27 cellular contexts compared by ENCODE assay signal in the genomic region with DNA sequence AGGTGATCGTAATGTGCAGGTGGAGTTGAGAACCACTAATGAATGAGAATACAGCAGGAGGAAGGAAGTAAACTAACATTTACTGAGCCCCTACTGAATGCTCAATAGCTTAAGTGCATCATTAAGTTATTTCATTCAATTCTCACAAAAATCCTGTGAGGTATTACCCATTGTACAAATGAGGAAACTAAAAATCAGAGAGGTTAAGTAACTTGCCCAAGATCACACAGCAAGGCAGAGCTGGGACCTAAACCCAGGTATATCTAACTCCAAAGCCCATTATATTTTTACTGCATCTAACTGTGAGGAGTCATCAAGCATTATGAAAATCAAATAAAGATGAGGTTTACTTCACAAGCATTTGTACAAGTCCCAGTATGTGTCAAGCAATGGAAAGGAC. TPM values are rescaled to one million over a fixed set of nuclear protein-coding genes. Genes with fewer than 3 reads are reported as not detected.
DNase-seq lines count a peak whose midpoint lies in the region; ATAC-seq, FAIRE-seq and TF ChIP-seq lines count a peak whose summit lies in the region.
"Had no signal": no experiment of that assay in that cellular context is flagged by ENCODE, and none has a peak within 500 bp of the region (broad histone marks: within the 10 kb centered on the region; RNA-seq: fewer than 3 reads in every experiment).

No MANE protein-coding gene starts in this region.

- intact Hi-C loops in HepG2 (cut with micrococcal nuclease; ENCODE audit: unreplicated experiment) = no loop called here
- intact Hi-C loops in right lobe of liver (cut with DNase I) = no loop called here
- intact Hi-C loops in K562 (cut with micrococcal nuclease) = no loop called here

- TF ChIP-seq EP300 in HepG2 (IDR thresholded peaks at IDR 0.05; ENCODE audit: low read depth in 2 of 2, low read length in 2 of 2) (no peak), HepG2 (CRISPR knock-in tag; IDR thresholded peaks at IDR 0.05; ENCODE audit: borderline replicate concordance) (no peak), K562 (IDR thresholded peaks at IDR 0.05; ENCODE audit: low read length) (no peak)

- H3K27ac ChIP-seq in HepG2 (ENCODE audit: extremely low read length, insufficient read depth, low read length) (no peak overlapping the region), right lobe of liver (no peak overlapping the region), K562 (ENCODE audit: extremely low read depth, low read depth, low read length) (no peak overlapping the region), osteoblast (ENCODE audit: low read depth, low read length) (no peak overlapping the region)
- H3K27ac ChIP-seq: A549; BLaER1 treated with 17β-estradiol and CSF1 and Interleukin-3, amounts not matched to agents 10 nM and 100 nM; GM23248 had no signal

- H3K27me3 ChIP-seq in HepG2 (ENCODE audit: control insufficient read depth in 1 of 2, insufficient read depth in 2 of 2, low read length in 2 of 2) (peaks cover 4 to 49% of the 10 kb centered on the region in 2 experiments; a peak in 3 of 5 replicates), right lobe of liver (no peaks in the 10 kb centered on the region), K562 (ENCODE audit: control insufficient read depth in 2 of 2, insufficient read depth in 2 of 2, low read length in 2 of 2) (peaks cover 14 to 36% of the 10 kb centered on the region in 2 experiments), osteoblast (ENCODE audit: insufficient read depth, low read length) (peaks cover 16% of the 10 kb centered on the region)
- H3K27me3 ChIP-seq: BE2C; BLaER1 treated with 17β-estradiol and CSF1 and Interleukin-3, amounts not matched to agents 10 nM and 100 nM had no signal

- 84% methylated on average over 1 of the region's 1 CpG for WGBS in HepG2 (ENCODE audit: low lambda C conversion rate)
- WGBS in right lobe of liver (ENCODE audit: insufficient coverage, low coverage, low lambda C conversion rate, missing lambda C conversion rate) = 45% methylated on average over 1 of the region's 1 CpG
- 27% methylated on average over 1 of the region's 1 CpG for WGBS in K562 (ENCODE audit: insufficient coverage, low coverage, missing lambda C conversion rate)

- peak overlapping the region; percentile 78 for H3K27ac Mint-ChIP-seq in endothelial cell (ENCODE audit: unreplicated experiment)
- no peak overlapping the region for H3K27ac Mint-ChIP-seq in progenitor cell of endocrine pancreas
- H3K27ac Mint-ChIP-seq: CD14-positive monocyte; CD4-positive, alpha-beta T cell had no signal

- H2AFZ ChIP-seq in HepG2 (ENCODE audit: low read length) (no peak overlapping the region), K562 (ENCODE audit: low read depth, low read length) (no peak overlapping the region), osteoblast (ENCODE audit: low read length) (no peak overlapping the region)
- H2AFZ ChIP-seq: GM23248 had no signal

- H3K4me3 ChIP-seq in HepG2 (replicated peaks in 1 of 3; ENCODE audit: insufficient read depth in 1 of 3, low read depth in 2 of 3, low read length in 3 of 3) = no peak overlapping the region
- H3K4me3 ChIP-seq in right lobe of liver = no peak overlapping the region
- no peak overlapping the region for H3K4me3 ChIP-seq in K562
- no peak overlapping the region for H3K4me3 ChIP-seq in osteoblast (ENCODE audit: insufficient read depth, low read length)
- H3K4me3 ChIP-seq: A549; BLaER1 treated with 17β-estradiol and CSF1 and Interleukin-3, amounts not matched to agents 10 nM and 100 nM; GM12878; GM23248; HAP-1 had no signal

- H3K79me2 ChIP-seq in HepG2 (ENCODE audit: insufficient read depth, low read length) (no peaks in the 10 kb centered on the region), K562 (ENCODE audit: control insufficient read depth, insufficient read depth, low read length) (no peaks in the 10 kb centered on the region), osteoblast (ENCODE audit: insufficient read depth, low read length) (no peaks in the 10 kb centered on the region)

- no peaks in the 10 kb centered on the region for H3K9me1 ChIP-seq in K562 (ENCODE audit: control insufficient read depth, insufficient read depth, low read length)

- peaks cover 7% of the 10 kb centered on the region for H3K27me3 Mint-ChIP-seq in endothelial cell (ENCODE audit: unreplicated experiment)
- peaks cover 31% of the 10 kb centered on the region for H3K27me3 Mint-ChIP-seq in progenitor cell of endocrine pancreas

- no peak for TF ChIP-seq RAD21 in HepG2 (CRISPR knock-in tag; IDR thresholded peaks at IDR 0.05)
- no peak for TF ChIP-seq RAD21 in K562 (CRISPR knock-in tag; conservative IDR thresholded peaks at IDR 0.05 in 1 of 2, IDR thresholded peaks at IDR 0.05 in 1 of 2)

- no peak overlapping the region for H3K4me3 Mint-ChIP-seq in endothelial cell (ENCODE audit: unreplicated experiment)
- no peak overlapping the region for H3K4me3 Mint-ChIP-seq in progenitor cell of endocrine pancreas (ENCODE audit: low read depth)
- H3K4me3 Mint-ChIP-seq: CD14-positive monocyte; CD4-positive, alpha-beta T cell; CD8-positive, alpha-beta memory T cell had no signal

- no peaks in the 10 kb centered on the region for H3K9me3 Mint-ChIP-seq in endothelial cell (ENCODE audit: unreplicated experiment)
- H3K9me3 Mint-ChIP-seq in progenitor cell of endocrine pancreas (ENCODE audit: low read depth) = no peaks in the 10 kb centered on the region
- H3K9me3 Mint-ChIP-seq: CD4-positive, alpha-beta T cell had no signal

- TF ChIP-seq POLR2A in HepG2 (IDR thresholded peaks at IDR 0.05; ENCODE audit: insufficient read depth in 1 of 2, low read depth in 2 of 2, low read length in 2 of 2) (no peak), right lobe of liver (IDR thresholded peaks at IDR 0.05) (no peak), K562 (conservative IDR thresholded peaks at IDR 0.05) (no peak)

- H3K36me3 ChIP-seq in HepG2 (replicated peaks in 1 of 2; ENCODE audit: control insufficient read depth in 1 of 2, insufficient read depth in 2 of 2, low read length in 2 of 2) = no peaks in the 10 kb centered on the region
- H3K36me3 ChIP-seq in right lobe of liver = no peaks in the 10 kb centered on the region
- H3K36me3 ChIP-seq in K562 (ENCODE audit: control insufficient read depth, insufficient read depth, low read length) = no peaks in the 10 kb centered on the region
- no peaks in the 10 kb centered on the region for H3K36me3 ChIP-seq in osteoblast (ENCODE audit: insufficient read depth, low read length)
- H3K36me3 ChIP-seq: BE2C; BLaER1 treated with 17β-estradiol and CSF1 and Interleukin-3, amounts not matched to agents 10 nM and 100 nM; HAP-1 had no signal

- CTCF ChIA-PET in HepG2 (lab: Yijun Ruan, JAX; ENCODE audit: low intra/inter-chr PET ratio, low total read pairs) = no interaction called here
- CTCF ChIA-PET in K562 (lab: Yijun Ruan, JAX; ENCODE audit: low intra/inter-chr PET ratio) = no interaction called here

- TF ChIP-seq CTCF in HepG2 (CRISPR knock-in tag; IDR thresholded peaks at IDR 0.05) (no peak), right lobe of liver (IDR thresholded peaks at IDR 0.05) (no peak), K562 (IDR thresholded peaks at IDR 0.05 in 2 of 3, conservative IDR thresholded peaks at IDR 0.05 in 1 of 3; ENCODE audit: insufficient read depth in 2 of 3, low read depth in 1 of 3, low read length in 3 of 3) (no peak), endothelial cell (IDR thresholded peaks at IDR 0.05; ENCODE audit: unreplicated experiment) (no peak), osteoblast (IDR thresholded peaks at IDR 0.05; ENCODE audit: extremely low read depth, low read depth, low read length) (no peak), progenitor cell of endocrine pancreas (IDR thresholded peaks at IDR 0.05; ENCODE audit: unreplicated experiment) (no peak)

- H3K4me2 ChIP-seq in HepG2 (ENCODE audit: low read depth, low read length) (no peak overlapping the region), K562 (ENCODE audit: insufficient read depth, low read length) (no peak overlapping the region), osteoblast (ENCODE audit: insufficient read depth, low read length) (no peak overlapping the region)
- H3K4me2 ChIP-seq: A549; BLaER1 treated with 17β-estradiol and CSF1 and Interleukin-3, amounts not matched to agents 10 nM and 100 nM had no signal

- ATAC-seq in HepG2 (no peak), right lobe of liver (no peak), K562 (no peak)
- ATAC-seq: A549, GM12878 had no signal

- POLR2A ChIA-PET in HepG2 (lab: Yijun Ruan, JAX) (no interaction called here), K562 (lab: Yijun Ruan, JAX) (interaction anchor here (0.7 to 0.8 kb wide), 2 partner anchors 72 to 124 kb away, joined by 3 read pairs; no protein-coding TSS in a partner anchor)

- peaks cover 46% of the 10 kb centered on the region for H3K4me1 Mint-ChIP-seq in endothelial cell (ENCODE audit: unreplicated experiment)
- peaks cover 3% of the 10 kb centered on the region for H3K4me1 Mint-ChIP-seq in progenitor cell of endocrine pancreas (ENCODE audit: low read depth)
- H3K4me1 Mint-ChIP-seq: CD14-positive monocyte; CD8-positive, alpha-beta memory T cell had no signal

- BruUV-seq in HepG2 (replicated peaks; lab: Mats Ljungman, UMichigan) (no TSS peak), K562 (replicated peaks; lab: Mats Ljungman, UMichigan) (no TSS peak)

- H3K9me3 ChIP-seq in HepG2 (ENCODE audit: low read length) (no peaks in the 10 kb centered on the region), right lobe of liver (no peaks in the 10 kb centered on the region), K562 (replicated peaks; ENCODE audit: control insufficient read depth, insufficient read depth, low read depth, low read length) (no peaks in the 10 kb centered on the region), osteoblast (ENCODE audit: low read depth, low read length) (no peaks in the 10 kb centered on the region)
- H3K9me3 ChIP-seq: A549; BE2C; BLaER1 treated with 17β-estradiol and CSF1 and Interleukin-3, amounts not matched to agents 10 nM and 100 nM; HAP-1 had no signal

- DNase-seq in HepG2 (ENCODE audit: low spot score) (no peak), right lobe of liver (no peak), K562 (ENCODE audit: extremely low read depth in 1 of 4, low spot score in 3 of 4) (no peak), endothelial cell (ENCODE audit: low spot score) (no peak), osteoblast (ENCODE audit: insufficient read length, low spot score, missing footprints) (peak; percentile 62), RCC 7860 (ENCODE audit: low spot score) (no peak), progenitor cell of endocrine pancreas (ENCODE audit: low spot score, unreplicated experiment) (no peak)
- DNase-seq in stimulated activated CD4-positive, alpha-beta T cell treated with anti-CD3 and anti-CD28 coated beads, Interleukin-4, amount 100 ng/mL, for 24 hours = no peak
- DNase-seq: 8988T; ACHN; AML-193; BE2C; CD4-positive, alpha-beta T cell; CD8-positive, alpha-beta memory T cell; DMS 273 treated with DMSO at 0.1 percent for 48 hours; DMS79; EL; GDM1; GM23248 had no signal

- no peaks in the 10 kb centered on the region for H4K20me1 ChIP-seq in HepG2 (ENCODE audit: insufficient read depth, low read length)
- H4K20me1 ChIP-seq in K562 (replicated peaks; ENCODE audit: control insufficient read depth, insufficient read depth, low read length) = 0 out of 2 replicates have a peak, but pooled peaks cover 3% of the 10 kb centered on the region
- no peaks in the 10 kb centered on the region for H4K20me1 ChIP-seq in osteoblast (ENCODE audit: insufficient read depth, low read length)
- H4K20me1 ChIP-seq: BLaER1 treated with 17β-estradiol and CSF1 and Interleukin-3, amounts not matched to agents 10 nM and 100 nM had no signal

- peaks cover 13% of the 10 kb centered on the region for H3K4me1 ChIP-seq in HepG2 (ENCODE audit: insufficient read depth, low read length)
- no peaks in the 10 kb centered on the region for H3K4me1 ChIP-seq in right lobe of liver
- 0 out of 5 replicates have a peak, but pooled peaks cover 0 to 2% of the 10 kb centered on the region in 2 experiments for H3K4me1 ChIP-seq in K562 (replicated peaks in 1 of 2; ENCODE audit: control insufficient read depth in 2 of 2, insufficient read depth in 2 of 2, low read length in 2 of 2)
- H3K4me1 ChIP-seq in osteoblast (ENCODE audit: insufficient read depth, low read length) = no peaks in the 10 kb centered on the region
- H3K4me1 ChIP-seq: A549, BE2C had no signal

- H3K9ac ChIP-seq in HepG2 (ENCODE audit: insufficient read depth, low read depth, low read length) (no peak overlapping the region), K562 (ENCODE audit: insufficient read depth in 1 of 2, low read depth in 2 of 2, low read length in 2 of 2) (no peak overlapping the region)
- H3K9ac ChIP-seq: BLaER1 treated with 17β-estradiol and CSF1 and Interleukin-3, amounts not matched to agents 10 nM and 100 nM; GM23248 had no signal

- FAIRE-seq in HepG2 (lab: Jason Lieb, UNC) (no peak), K562 (lab: Jason Lieb, UNC) (no peak), RCC 7860 (lab: Jason Lieb, UNC) (no peak)
- FAIRE-seq: A549, D721Med, GM12878, GM19239, H54 had no signal

- H3K36me3 Mint-ChIP-seq in endothelial cell (ENCODE audit: low read depth, unreplicated experiment) (peaks cover 17% of the 10 kb centered on the region), progenitor cell of endocrine pancreas (ENCODE audit: insufficient read depth) (no peaks in the 10 kb centered on the region)
- H3K36me3 Mint-ChIP-seq: CD14-positive monocyte; CD8-positive, alpha-beta memory T cell had no signal

- in situ Hi-C loops in HepG2 (cut with HindIII; ENCODE audit: extremely low pct_ligation_motif_present, low pct_unique_long_range_greater_than_20kb) = no loop called here
- in situ Hi-C loops in K562 (cut with MboI) = no loop called here

RNA-seq across cellular contexts. Expression of a gene that starts 35.3 kb away (rescaled TPM):
- not detected in 2 replicates for total RNA-seq in HepG2 (2016; rRNA removed; fragmentation: Illumina TruSeq; extraction: Trizol)
- total RNA-seq in HepG2 (2016; cell fraction: cytosol; rRNA removed; fragmentation: Illumina TruSeq; extraction: Trizol; ENCODE audit: low read depth) = not detected in 2 replicates
- not detected in 2 replicates for total RNA-seq in HepG2 (2016; cell fraction: insoluble cytoplasmic fraction; rRNA removed; fragmentation: Illumina TruSeq; extraction: Trizol)
- not detected in 2 replicates for total RNA-seq in HepG2 (2016; cell fraction: membrane; rRNA removed; fragmentation: Illumina TruSeq; extraction: Trizol)
- not detected in 2 replicates for total RNA-seq in HepG2 (2016; cell fraction: nucleus; rRNA removed; fragmentation: Illumina TruSeq; extraction: Trizol)
- polyA plus RNA-seq in HepG2 (2011; rRNA removed) = 0.10 and 0.16 TPM in 2 replicates
- 0.15 TPM in 1 of 2 replicates, not detected in the other for polyA plus RNA-seq in HepG2 (2011; cell fraction: cytosol; rRNA removed)
- 0.36 and 0.40 TPM in 2 replicates for polyA plus RNA-seq in HepG2 (2011; cell fraction: nucleus; rRNA removed)
- 0.05 and 0.16 TPM in 2 replicates for polyA plus RNA-seq in HepG2 (2012)
- polyA plus RNA-seq in HepG2 (2016; cell fraction: cytosol; fragmentation: Illumina TruSeq; extraction: Trizol; ENCODE audit: low read depth) = not detected in 2 replicates
- polyA plus RNA-seq in HepG2 (2016; cell fraction: insoluble cytoplasmic fraction; fragmentation: Illumina TruSeq; extraction: Trizol; ENCODE audit: low read depth) = not detected in 2 replicates
- polyA plus RNA-seq in HepG2 (2016; cell fraction: membrane; fragmentation: Illumina TruSeq; extraction: Trizol; ENCODE audit: low read depth) = not detected in 2 replicates
- polyA plus RNA-seq in HepG2 (2016; cell fraction: nucleus; fragmentation: Illumina TruSeq; extraction: Trizol; ENCODE audit: insufficient read depth, low read depth) = not detected in 2 replicates
- polyA minus RNA-seq in HepG2 (2011; rRNA and poly(A)+ RNA removed; ENCODE audit: low replicate concordance) = 0.26 TPM in 1 of 2 replicates, not detected in the other
- polyA minus RNA-seq in HepG2 (2011; cell fraction: cytosol; rRNA and poly(A)+ RNA removed) = not detected in 2 replicates
- not detected in 2 replicates for polyA minus RNA-seq in HepG2 (2011; cell fraction: nucleus; rRNA and poly(A)+ RNA removed)
- under 1 TPM; 0.12 to 0.84 (median 0.23) TPM for total RNA-seq in right lobe of liver
- 1.5 and 2.5 TPM in 2 replicates for total RNA-seq in K562 (2011; cell fraction: chromatin; rRNA removed; ENCODE audit: low replicate concordance)
- total RNA-seq in K562 (2011; cell fraction: nucleolus; rRNA removed) = 0.66 and 1.5 TPM in 2 replicates
- 1.2 and 1.6 TPM in 2 replicates for total RNA-seq in K562 (2011; cell fraction: nucleoplasm; rRNA removed)
- total RNA-seq in K562 (2014; rRNA removed) = 0.18 TPM in 1 of 2 replicates, not detected in the other
- total RNA-seq in K562 (2014; rRNA removed; fragmentation: Illumina TruSeq; extraction: Trizol) = not detected in 2 replicates
- 0.14 TPM in 1 of 2 replicates, not detected in the other for total RNA-seq in K562 (2015; rRNA removed; fragmentation: Illumina TruSeq; extraction: Trizol)
- 0.47 and 0.49 TPM in 2 replicates for total RNA-seq in K562 (2021)
- polyA plus RNA-seq in K562 (2011; rRNA removed) = 0.46 and 0.61 TPM in 2 replicates
- polyA plus RNA-seq in K562 (2011; cell fraction: cytosol; rRNA removed) = 0.19 and 0.31 TPM in 2 replicates
- polyA plus RNA-seq in K562 (2011; cell fraction: nucleus; rRNA removed) = 1.2 and 1.9 TPM in 2 replicates
- 0.33 and 1.8 TPM in 2 replicates for polyA plus RNA-seq in K562 (2012)
- 0.43 TPM in 1 of 2 replicates, not detected in the other for polyA plus RNA-seq in K562 (2014; fragmentation: Illumina TruSeq; extraction: Trizol)
- polyA plus RNA-seq in K562 (2014; fragmentation: Nextera tagmentation; extraction: Ambion mirVana) = 1 to 10 TPM in 1 of 2 experiments, under 1 TPM in 1; 0.21 to 1.0 TPM
- polyA plus RNA-seq in K562 (2014; rRNA removed) = 0.69 TPM in 1 of 2 replicates, not detected in the other
- polyA minus RNA-seq in K562 (2011; rRNA and poly(A)+ RNA removed) = 0.67 TPM in 1 of 2 replicates, not detected in the other
- not detected in 2 replicates for polyA minus RNA-seq in K562 (2011; cell fraction: cytosol; rRNA and poly(A)+ RNA removed)
- polyA minus RNA-seq in K562 (2011; cell fraction: nucleus; rRNA and poly(A)+ RNA removed) = 0.78 and 0.81 TPM in 2 replicates
- total RNA-seq in endothelial cell (ENCODE audit: unreplicated experiment) = 24.9 TPM
- total RNA-seq in osteoblast = under 0.01 TPM in 1 of 2 replicates, not detected in the other
- total RNA-seq in progenitor cell of endocrine pancreas = 0.16 and 0.24 TPM in 2 replicates
- total RNA-seq: GM23248 had no signal
